In genomic region chr3:51957520-51958205, GRCh38 we compare ENCODE assay signal across 21 cellular contexts. TPM values are rescaled to one million over a fixed set of nuclear protein-coding genes. Genes with fewer than 3 reads are reported as not detected.
"Had no signal": no experiment of that assay in that cellular context is flagged by ENCODE, and none has a peak within 500 bp of the region (broad histone marks: within the 10 kb centered on the region; RNA-seq: fewer than 3 reads in every experiment).

No MANE protein-coding gene starts in this region.

- ATAC-seq: activated CD8-positive, alpha-beta T cell treated with anti-CD3 and anti-CD28 coated beads, Interleukin-2, amount 10 ng/mL, durations not matched to agents 7 days and 5 days; body of pancreas; left lobe of liver; natural killer cell; right lobe of liver had no signal

- H3K9me3 ChIP-seq: body of pancreas, heart right ventricle, neutrophil, right lobe of liver, uterus had no signal

- DNase-seq: activated CD4-positive, alpha-beta T cell treated with anti-CD3 and anti-CD28 coated beads for 1 hour; activated CD4-positive, alpha-beta T cell treated with anti-CD3 and anti-CD28 coated beads, Interleukin-2, amount 50 U/mL, for 1 hour; activated CD8-positive, alpha-beta T cell treated with anti-CD3 and anti-CD28 coated beads, Interleukin-2, amount 10 ng/mL, durations not matched to agents 7 days and 5 days; activated gamma-delta T cell treated with Interleukin-2 at 50 U/mL for 16 hours; anterior cingulate cortex; body of pancreas; cortex of kidney; heart right ventricle; natural killer cell; right lobe of liver; stimulated activated CD4-positive, alpha-beta T cell treated with anti-CD3 and anti-CD28 coated beads, Interleukin-1b, Interleukin-23, amount 100 ng/mL, for 48 hours; T-helper 1 cell; trophoblast cell; uterus had no signal

- H3K4me1 ChIP-seq: uterus had no signal

- H3K36me3 ChIP-seq: neutrophil, right lobe of liver, uterus had no signal

- H3K4me3 ChIP-seq: body of pancreas, heart right ventricle, lung, right lobe of liver, skin epidermis, uterus had no signal

- H3K27ac ChIP-seq: neutrophil, parathyroid adenoma, right lobe of liver, skin epidermis had no signal

RNA-seq across cellular contexts. Expression of gene GPR62, which starts 2.5 kb away (rescaled TPM):
- total RNA-seq: activated CD8-positive, alpha-beta T cell treated with anti-CD3 and anti-CD28 coated beads, Interleukin-2, amount 10 ng/mL, durations not matched to agents 7 days and 5 days; activated T-helper 1 cell treated with anti-CD3 and anti-CD28 coated beads, Interleukin-12 subunit alpha, Interleukin-12 subunit beta, Interleukin-2, Interleukin-4 antibody, amounts not matched to agents 30 ng/mL and 10 ng/mL and 1 ng/mL, durations not matched to agents 14 hours and 24 hours and 36 hours; body of pancreas; epithelial cell of proximal tubule; left lobe of liver; natural killer cell had no signal
